8 cellular contexts compared by ENCODE assay signal in genomic region chr19:49391581-49392399, GRCh38. TPM values are rescaled to one million over a fixed set of nuclear protein-coding genes. Genes with fewer than 3 reads are reported as not detected.
DNase-seq lines count a peak whose midpoint lies in the region; ATAC-seq and TF ChIP-seq lines count a peak whose summit lies in the region.

No MANE protein-coding gene starts in this region.

- H3K27ac ChIP-seq in colonic mucosa, result no peak overlapping the region

- peaks cover 6% of the 10 kb centered on the region for H3K4me1 Mint-ChIP-seq in HFFc6 (ENCODE audit: low read depth)

- no peak overlapping the region for H3K27ac Mint-ChIP-seq in HFFc6

- no peaks in the 10 kb centered on the region for H3K36me3 Mint-ChIP-seq in HFFc6 (ENCODE audit: low read depth)

- no peaks in the 10 kb centered on the region for H3K4me1 ChIP-seq in colonic mucosa

- DNase-seq in COLO668 (lab: John Stamatoyannopoulos, UW; ENCODE audit: unreplicated experiment) (peak; percentile 80), HFFc6 (peak; percentile 49), NCI-H526 (lab: John Stamatoyannopoulos, UW) (peak; percentile 59 to 87), colonic mucosa (peak; percentile 81), lower leg skin (ENCODE audit: low spot score in 2 of 2) (peak; percentile 68 to 94)
- peak; percentile 80 for DNase-seq in activated CD4-positive, alpha-beta T cell treated with anti-CD3 and anti-CD28 coated beads, Interleukin-2, amount 50 U/mL, for 1 hour
- peak; percentile 71 for DNase-seq in stimulated activated CD8-positive, alpha-beta memory T cell treated with anti-CD3 and anti-CD28 coated beads, Interleukin-12 subunit alpha, Interleukin-12 subunit beta, amount 100 ng/mL, for 1 hour (ENCODE audit: low read depth)

- TF ChIP-seq CTCF in HFFc6 (IDR thresholded peaks at IDR 0.05) (peak; percentile 88), colonic mucosa (IDR thresholded peaks at IDR 0.05) (peak; percentile 56), lower leg skin (IDR thresholded peaks at IDR 0.05) (peak in 1 of 3 donors; percentile 81)

- H3K27me3 Mint-ChIP-seq in HFFc6 (ENCODE audit: insufficient read depth), result peaks cover 18% of the 10 kb centered on the region

- H3K36me3 ChIP-seq in colonic mucosa, result no peaks in the 10 kb centered on the region

- H3K9me3 Mint-ChIP-seq in HFFc6, result no peaks in the 10 kb centered on the region

- WGBS in lower leg skin, 2 donors, result 20 to 21% methylated on average over 14 of the region's 14 CpGs

- no peaks in the 10 kb centered on the region for H3K27me3 ChIP-seq in colonic mucosa

- TF ChIP-seq POLR2A in lower leg skin (IDR thresholded peaks at IDR 0.05), result no peak

- H3K9me3 ChIP-seq in colonic mucosa, result no peaks in the 10 kb centered on the region

- H3K4me3 ChIP-seq in colonic mucosa, result no peak overlapping the region
- no peak overlapping the region for H3K4me3 ChIP-seq in lower leg skin (ENCODE audit: low read depth, poor library complexity, severe bottlenecking)

- intact Hi-C loops in colonic mucosa (cut with DNase I), result loop anchor here (2.0 kb wide), 1 partner anchor 51 kb away; no protein-coding TSS in a partner anchor
- intact Hi-C loops in lower leg skin (cut with DNase I; ENCODE audit: low total_unique reads), result loop anchor here (5.0 kb wide), 1 partner anchor 46 kb away; no protein-coding TSS in a partner anchor

- H3K4me3 Mint-ChIP-seq in HFFc6, result no peak overlapping the region

- peak overlapping the region in 1 of 2 donors; percentile 56 for H3K9ac ChIP-seq in colonic mucosa (ENCODE audit: low read depth in 2 of 2, low read length in 2 of 2)

- no peak for ATAC-seq in GM21528 (IDR thresholded peaks at IDR 0.05; ENCODE audit: low FRiP score, unreplicated experiment)

RNA-seq across cellular contexts. Expression of gene KASH5, which starts 3.7 kb away (rescaled TPM):
- not detected for total RNA-seq in HFFc6 (2021; fragmentation: NEBNext Ultra II Directional; extraction: Animal tissue kit (Norgen Biotek cat#: 25700))
- total RNA-seq in colonic mucosa, result not detected
- total RNA-seq in lower leg skin, result not detected

RNA-seq across cellular contexts. Expression of gene DKKL1, which starts 28.1 kb away (rescaled TPM):
- total RNA-seq in HFFc6 (2021; fragmentation: NEBNext Ultra II Directional; extraction: Animal tissue kit (Norgen Biotek cat#: 25700)), result not detected
- total RNA-seq in colonic mucosa (not detected), lower leg skin (1 to 10 TPM in 1 of 4 donors, not detected in 3; 3.0 TPM)

RNA-seq across cellular contexts. Expression of gene TEAD2, which starts 29.6 kb away (rescaled TPM):
- total RNA-seq in HFFc6 (2021; fragmentation: NEBNext Ultra II Directional; extraction: Animal tissue kit (Norgen Biotek cat#: 25700)), result 10 to 100 TPM; 16.5 to 23.1 (median 20.8) TPM
- total RNA-seq in colonic mucosa, result 10 to 100 TPM; 17.0 to 17.7 TPM
- total RNA-seq in lower leg skin, result 10 to 100 TPM in 2 of 4 donors, 1 to 10 TPM in 2; 1.3 to 17.6 (median 9.8) TPM

RNA-seq across cellular contexts. Expression of gene PTH2, which starts 31.5 kb away (rescaled TPM):
- not detected for total RNA-seq in HFFc6 (2021; fragmentation: NEBNext Ultra II Directional; extraction: Animal tissue kit (Norgen Biotek cat#: 25700))
- not detected for total RNA-seq in colonic mucosa
- total RNA-seq in lower leg skin, result not detected

RNA-seq across cellular contexts. Expression of gene GFY, which starts 33.4 kb away (rescaled TPM):
- total RNA-seq in HFFc6 (2021; fragmentation: NEBNext Ultra II Directional; extraction: Animal tissue kit (Norgen Biotek cat#: 25700)), result not detected
- total RNA-seq in colonic mucosa (not detected), lower leg skin (not detected)
